8 cellular contexts compared by ENCODE assay signal in genomic region chr16:654034-654433, GRCh38.
"Had no signal": no experiment of that assay in that cellular context is flagged by ENCODE, and none has a peak within 500 bp of the region (broad histone marks: within the 10 kb centered on the region; RNA-seq: fewer than 3 reads in every experiment).

No MANE protein-coding gene starts in this region.

- H3K27me3 Mint-ChIP-seq: IgD-negative memory B cell had no signal

- H3K27ac ChIP-seq: GM23248 had no signal

- FAIRE-seq: HTR-8/SVneo had no signal

- H3K4me3 ChIP-seq: GM23248, HAP-1 had no signal

- H3K9ac ChIP-seq: GM23248 had no signal

- H3K4me3 Mint-ChIP-seq: IgD-negative memory B cell had no signal

- H3K9me3 ChIP-seq: HAP-1 had no signal

- ATAC-seq: HCT116 had no signal

- H2AFZ ChIP-seq: GM23248 had no signal

- H3K9me3 Mint-ChIP-seq: IgD-negative memory B cell had no signal

- H3K36me3 Mint-ChIP-seq: IgD-negative memory B cell had no signal

- DNase-seq: GM23248, GOT3, H7, KBM-7 had no signal

- H3K27ac Mint-ChIP-seq: IgD-negative memory B cell had no signal
